Comparison of ENCODE assay signal across 8 cellular contexts in the genomic region with DNA sequence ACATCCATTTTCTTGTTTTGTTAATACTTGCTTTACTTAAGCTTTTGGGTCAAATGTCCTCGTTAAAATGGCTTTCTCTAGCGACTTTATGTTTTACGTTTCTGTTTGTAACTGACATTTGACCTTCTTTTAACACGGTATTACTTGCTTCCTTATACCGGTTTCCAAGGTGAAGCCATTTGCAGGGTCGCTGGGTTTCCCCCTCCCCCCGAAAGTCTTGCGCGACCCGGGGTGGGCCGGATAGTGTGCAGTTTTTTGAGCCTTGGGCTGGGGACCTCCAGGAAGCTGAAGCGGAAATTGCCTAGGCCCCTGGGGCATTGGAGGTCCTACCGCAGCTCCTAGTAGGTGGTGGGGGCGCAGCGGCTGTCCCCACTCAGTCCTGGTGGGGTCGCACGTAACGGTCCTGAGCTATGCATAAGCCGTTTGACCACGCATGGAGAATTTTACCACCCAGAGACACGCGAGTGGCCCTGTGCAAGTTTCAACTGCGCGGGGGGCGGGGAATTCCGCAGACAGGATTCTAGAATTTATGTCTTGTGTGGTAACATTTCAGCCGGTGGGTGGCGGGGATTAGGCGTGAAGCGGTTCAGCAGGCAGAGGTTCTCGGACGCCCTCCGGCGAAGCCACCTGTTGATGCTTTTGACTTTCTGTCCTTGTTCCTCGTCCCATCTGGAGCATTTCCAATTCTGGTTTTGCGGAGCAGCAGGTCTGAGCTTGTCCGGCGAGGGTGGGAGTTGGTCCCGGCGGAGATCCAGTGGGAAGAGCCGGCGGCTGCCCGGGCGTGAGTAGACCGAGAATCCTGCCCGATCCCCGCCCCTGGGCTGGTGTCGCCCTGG. TPM values are rescaled to one million over a fixed set of nuclear protein-coding genes. Genes with fewer than 3 reads are reported as not detected.
A peak's percentile ranks its signal among the peaks of the same experiment; 100 is the strongest.
DNase-seq lines count a peak whose midpoint lies in the region; ATAC-seq and TF ChIP-seq lines count a peak whose summit lies in the region.

No MANE protein-coding gene starts in this region.

- H3K4me2 ChIP-seq in GM23338, result peak overlapping the region; percentile 98

- H3K27ac Mint-ChIP-seq in GM23338, result peak overlapping the region; percentile 69

- intact Hi-C loops in adrenal gland (cut with DNase I), result loop anchor here in 1 of 2 donors (5.0 kb wide), 1 partner anchor 39 kb away; no protein-coding TSS in a partner anchor

- H3K27me3 ChIP-seq in GM23338 (ENCODE audit: insufficient read depth) (no peaks in the 10 kb centered on the region), adrenal gland (no peaks in the 10 kb centered on the region), right atrium auricular region (no peaks in the 10 kb centered on the region)

- peaks cover 35% of the 10 kb centered on the region for H3K4me1 Mint-ChIP-seq in GM23338

- DNase-seq in GM03348 (ENCODE audit: low spot score) (peak; percentile 76), GM23338 (ENCODE audit: low spot score) (peak; percentile 88), LHCN-M2 (ENCODE audit: low read depth) (peak; percentile 93), T follicular helper cell (ENCODE audit: low read depth) (peak; percentile 77), adrenal gland (peak; percentile 85 to 96 (median 93)), right atrium auricular region (ENCODE audit: low spot score) (peak; percentile 95), renal cortical epithelial cell (ENCODE audit: low read depth) (peak; percentile 91), SK-N-DZ (ENCODE audit: low spot score) (no peak)

- H3K4me3 ChIP-seq in GM23338 (peak overlapping the region; percentile 93), adrenal gland (peak overlapping the region; percentile 57 to 85 (median 64)), right atrium auricular region (peak overlapping the region; percentile 79 to 96)

- H3K36me3 Mint-ChIP-seq in GM23338 (ENCODE audit: low read depth), result peaks cover 7% of the 10 kb centered on the region; the same call in 1 of the 3 replicates

- peaks cover 24% of the 10 kb centered on the region for H3K4me1 ChIP-seq in GM23338 (ENCODE audit: insufficient read depth)
- H3K4me1 ChIP-seq in adrenal gland (replicated peaks in 1 of 2), result peaks cover 33 to 44% of the 10 kb centered on the region in 2 donors
- H3K4me1 ChIP-seq in right atrium auricular region, result peaks cover 0 to 40% of the 10 kb centered on the region in 2 donors

- WGBS in adrenal gland, 4 donors, result 0 to 1% (median 1%) methylated on average over 22 to 48 of the region's 48 CpGs

- peaks cover 7% of the 10 kb centered on the region; the same call in 1 of the 2 replicates for H3F3A ChIP-seq in GM23338 (replicated peaks; ENCODE audit: low read depth)

- H3K9me3 Mint-ChIP-seq in GM23338, result peaks cover 13% of the 10 kb centered on the region

- no peaks in the 10 kb centered on the region for H3K36me3 ChIP-seq in GM23338 (ENCODE audit: insufficient read depth)
- H3K36me3 ChIP-seq in adrenal gland (replicated peaks in 1 of 2), result no peaks in the 10 kb centered on the region
- H3K36me3 ChIP-seq in right atrium auricular region, result peaks cover 9% of the 10 kb centered on the region

- TF ChIP-seq CTCF in GM23338 (conservative IDR thresholded peaks at IDR 0.05; ENCODE audit: low read depth in 2 of 2), result peak; percentile 43 to 57
- TF ChIP-seq CTCF in adrenal gland (IDR thresholded peaks at IDR 0.05), result peak in 5 of 6 experiments; percentile 5 to 48 (median 44)
- peak; percentile 25 to 68 for TF ChIP-seq CTCF in right atrium auricular region (IDR thresholded peaks at IDR 0.05)

- H3K4me3 Mint-ChIP-seq in GM23338, result peak overlapping the region; percentile 84

- H2AFZ ChIP-seq in GM23338, result peak overlapping the region; percentile 89

- H3K27ac ChIP-seq in GM23338 (ENCODE audit: low read depth), result peak overlapping the region; percentile 68; the same call in 1 of the 2 replicates
- H3K27ac ChIP-seq in adrenal gland, result peak overlapping the region; percentile 98 to 100 (median 100)
- H3K27ac ChIP-seq in right atrium auricular region, result peak overlapping the region; percentile 99 to 100

- peak; percentile 27 for ATAC-seq in GM23338

- H3K9me3 ChIP-seq in adrenal gland (replicated peaks in 1 of 3), result no peaks in the 10 kb centered on the region
- no peaks in the 10 kb centered on the region for H3K9me3 ChIP-seq in right atrium auricular region

- H3K9me2 ChIP-seq in GM23338 (ENCODE audit: insufficient read depth), result no peaks in the 10 kb centered on the region

- H3K79me2 ChIP-seq in GM23338 (replicated peaks; ENCODE audit: insufficient read depth), result peaks cover 8% of the 10 kb centered on the region; the same call in 1 of the 2 replicates

- H3K27me3 Mint-ChIP-seq in GM23338 (ENCODE audit: insufficient read depth, low read depth, poor library complexity), result peaks cover 18% of the 10 kb centered on the region

- peak in 1 of 2 donors; percentile 87 for TF ChIP-seq POLR2A in adrenal gland (IDR thresholded peaks at IDR 0.05)

- no peaks in the 10 kb centered on the region for H4K20me1 ChIP-seq in GM23338 (replicated peaks; ENCODE audit: insufficient read depth)

TF ChIP-seq in GM23338, 12 proteins besides CTCF, POLR2A, EP300 and RAD21 (continues in another document):
- no peak for TF ChIP-seq EZH2phosphoT487 (IDR thresholded peaks at IDR 0.05; ENCODE audit: unreplicated experiment)
- TF ChIP-seq CREB1 (CRISPR knock-in tag; IDR thresholded peaks at IDR 0.05; ENCODE audit: low read depth), result no peak
- no peak for TF ChIP-seq NANOG (IDR thresholded peaks at IDR 0.05; ENCODE audit: borderline replicate concordance)
- TF ChIP-seq POLR2AphosphoS5 (IDR thresholded peaks at IDR 0.05; ENCODE audit: low read depth), result no peak; the same call in 1 of the 2 replicates
- no peak for TF ChIP-seq ZNF331 (CRISPR knock-in tag; IDR thresholded peaks at IDR 0.05; ENCODE audit: low read depth)
- no peak for TF ChIP-seq JUNB (IDR thresholded peaks at IDR 0.05; ENCODE audit: unreplicated experiment)
- TF ChIP-seq, protein P1, sequence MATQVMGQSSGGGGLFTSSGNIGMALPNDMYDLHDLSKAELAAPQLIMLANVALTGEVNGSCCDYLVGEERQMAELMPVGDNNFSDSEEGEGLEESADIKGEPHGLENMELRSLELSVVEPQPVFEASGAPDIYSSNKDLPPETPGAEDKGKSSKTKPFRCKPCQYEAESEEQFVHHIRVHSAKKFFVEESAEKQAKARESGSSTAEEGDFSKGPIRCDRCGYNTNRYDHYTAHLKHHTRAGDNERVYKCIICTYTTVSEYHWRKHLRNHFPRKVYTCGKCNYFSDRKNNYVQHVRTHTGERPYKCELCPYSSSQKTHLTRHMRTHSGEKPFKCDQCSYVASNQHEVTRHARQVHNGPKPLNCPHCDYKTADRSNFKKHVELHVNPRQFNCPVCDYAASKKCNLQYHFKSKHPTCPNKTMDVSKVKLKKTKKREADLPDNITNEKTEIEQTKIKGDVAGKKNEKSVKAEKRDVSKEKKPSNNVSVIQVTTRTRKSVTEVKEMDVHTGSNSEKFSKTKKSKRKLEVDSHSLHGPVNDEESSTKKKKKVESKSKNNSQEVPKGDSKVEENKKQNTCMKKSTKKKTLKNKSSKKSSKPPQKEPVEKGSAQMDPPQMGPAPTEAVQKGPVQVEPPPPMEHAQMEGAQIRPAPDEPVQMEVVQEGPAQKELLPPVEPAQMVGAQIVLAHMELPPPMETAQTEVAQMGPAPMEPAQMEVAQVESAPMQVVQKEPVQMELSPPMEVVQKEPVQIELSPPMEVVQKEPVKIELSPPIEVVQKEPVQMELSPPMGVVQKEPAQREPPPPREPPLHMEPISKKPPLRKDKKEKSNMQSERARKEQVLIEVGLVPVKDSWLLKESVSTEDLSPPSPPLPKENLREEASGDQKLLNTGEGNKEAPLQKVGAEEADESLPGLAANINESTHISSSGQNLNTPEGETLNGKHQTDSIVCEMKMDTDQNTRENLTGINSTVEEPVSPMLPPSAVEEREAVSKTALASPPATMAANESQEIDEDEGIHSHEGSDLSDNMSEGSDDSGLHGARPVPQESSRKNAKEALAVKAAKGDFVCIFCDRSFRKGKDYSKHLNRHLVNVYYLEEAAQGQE (IDR thresholded peaks at IDR 0.05; ENCODE audit: unreplicated experiment), result no peak

RNA-seq across cellular contexts. Expression of a gene that starts 2.4 kb away (rescaled TPM):
- 15.1 and 16.2 TPM in 2 replicates for total RNA-seq in GM23338 (2014; rRNA removed; shearing (Covaris generic))
- polyA plus RNA-seq in GM23338 (2016; fragmentation: Nextera tagmentation; extraction: Ambion mirVana) (10.0 and 10.1 TPM in 2 replicates), adrenal gland (10 to 100 TPM; 47.1 to 90.7 (median 53.6) TPM)
- total RNA-seq in LHCN-M2 (2014; rRNA removed) (47.7 and 50.0 TPM in 2 replicates), adrenal gland (100 to 1,000 TPM in 5 of 8 donors, 10 to 100 TPM in 3; 62.8 to 267 (median 123) TPM), right atrium auricular region (100 to 1,000 TPM; 154 to 179 TPM), renal cortical epithelial cell (253 and 297 TPM in 2 replicates)
- polyA plus RNA-seq in LHCN-M2 (2012), result 37.6 TPM
- polyA plus RNA-seq in SK-N-DZ (2014; cell fraction: cytosol; rRNA removed), result 0.43 and 2.4 TPM in 2 replicates
- 0.53 and 2.4 TPM in 2 replicates for polyA plus RNA-seq in SK-N-DZ (2014; cell fraction: nucleus; rRNA removed)

RNA-seq across cellular contexts. Expression of a gene that starts 46.5 kb away (rescaled TPM):
- 34.3 and 35.6 TPM in 2 replicates for total RNA-seq in GM23338 (2014; rRNA removed; shearing (Covaris generic))
- polyA plus RNA-seq in GM23338 (2016; fragmentation: Nextera tagmentation; extraction: Ambion mirVana) (199 and 230 TPM in 2 replicates), adrenal gland (100 to 1,000 TPM in 1 of 3 donors, 10 to 100 TPM in 2; 55.6 to 189 (median 91.8) TPM)
- total RNA-seq in LHCN-M2 (2014; rRNA removed) (89.9 and 127 TPM in 2 replicates), adrenal gland (100 to 1,000 TPM in 4 of 8 donors, 10 to 100 TPM in 4; 34.5 to 169 (median 98.1) TPM), right atrium auricular region (100 to 1,000 TPM; 152 to 238 TPM), renal cortical epithelial cell (103 and 115 TPM in 2 replicates)
- polyA plus RNA-seq in LHCN-M2 (2012), result 168 TPM
- polyA plus RNA-seq in SK-N-DZ (2014; cell fraction: cytosol; rRNA removed), result 240 and 327 TPM in 2 replicates
- polyA plus RNA-seq in SK-N-DZ (2014; cell fraction: nucleus; rRNA removed), result 152 and 157 TPM in 2 replicates

RNA-seq across cellular contexts. Expression of a gene that starts 46.9 kb away (rescaled TPM):
- total RNA-seq in GM23338 (2014; rRNA removed; shearing (Covaris generic)), result 4.8 and 5.5 TPM in 2 replicates
- polyA plus RNA-seq in GM23338 (2016; fragmentation: Nextera tagmentation; extraction: Ambion mirVana), result 2.2 and 2.4 TPM in 2 replicates
- total RNA-seq in LHCN-M2 (2014; rRNA removed), result 3.6 and 3.7 TPM in 2 replicates
- 1.8 TPM for polyA plus RNA-seq in LHCN-M2 (2012)
- total RNA-seq in adrenal gland, result 10 to 100 TPM in 6 of 8 donors, 1 to 10 TPM in 2; 5.8 to 36.6 (median 22.4) TPM
- polyA plus RNA-seq in adrenal gland, result 10 to 100 TPM in 1 of 3 donors, 1 to 10 TPM in 2; 3.9 to 11.7 (median 8.7) TPM
- total RNA-seq in right atrium auricular region, result 1 to 10 TPM; 4.0 to 4.8 TPM
- 10.9 and 17.1 TPM in 2 replicates for total RNA-seq in renal cortical epithelial cell
- polyA plus RNA-seq in SK-N-DZ (2014; cell fraction: cytosol; rRNA removed), result 2.3 and 3.1 TPM in 2 replicates
- 4.9 and 6.1 TPM in 2 replicates for polyA plus RNA-seq in SK-N-DZ (2014; cell fraction: nucleus; rRNA removed)
